Comparison of ENCODE assay signal across 19 cellular contexts in genomic region chr6:167443098-167443680, GRCh38.
"Had no signal": no experiment of that assay in that cellular context is flagged by ENCODE, and none has a peak within 500 bp of the region (broad histone marks: within the 10 kb centered on the region; RNA-seq: fewer than 3 reads in every experiment).

No MANE protein-coding gene starts in this region.

- H3K27me3 ChIP-seq: adrenal gland, tibial nerve had no signal

- ATAC-seq: left colon, lower lobe of right lung had no signal

- FAIRE-seq: colon, islet of Langerhans had no signal

- H3K9me3 ChIP-seq: adrenal gland, lower lobe of right lung had no signal

- H3K36me3 ChIP-seq: adrenal gland, lower lobe of right lung, tibial nerve had no signal

- H3K4me3 ChIP-seq: adrenal gland, lower lobe of right lung, skin epidermis, tibial nerve had no signal

- H3K4me1 ChIP-seq: adrenal gland, parathyroid adenoma had no signal

- DNase-seq: activated CD4-positive, alpha-beta T cell treated with anti-CD3 and anti-CD28 coated beads, Interleukin-2, amount 50 U/mL, for 48 hours; activated effector memory CD4-positive, alpha-beta T cell treated with Interleukin-2 at 50 U/mL for 16 hours; activated naive CD4-positive, alpha-beta T cell treated with anti-CD3 and anti-CD28 coated beads, Interleukin-2, amount 50 U/mL, for 16 hours; activated T-cell treated with anti-CD3 and anti-CD28 coated beads, Interleukin-2, amount 50 U/mL, for 24 hours; adrenal gland; foreskin fibroblast; left colon; lower lobe of right lung; stimulated activated CD4-positive, alpha-beta T cell treated with anti-CD3 and anti-CD28 coated beads, Interleukin-15, amount 100 ng/mL, for 24 hours; stimulated activated CD4-positive, alpha-beta T cell treated with anti-CD3 and anti-CD28 coated beads, Interleukin-4, amount 100 ng/mL, for 24 hours; stimulated activated naive CD4-positive, alpha-beta T cell; substantia nigra; T-helper 1 cell; T1000 had no signal

- H3K9ac ChIP-seq: parathyroid adenoma had no signal

- H2AFZ ChIP-seq: parathyroid adenoma had no signal

- H3K79me2 ChIP-seq: parathyroid adenoma had no signal

- H3K27ac ChIP-seq: adrenal gland, lower lobe of right lung, parathyroid adenoma, skin epidermis, tibial nerve had no signal
